9 cellular contexts compared by ENCODE assay signal in genomic region chr4:37666625-37667071, GRCh38. TPM values are rescaled to one million over a fixed set of nuclear protein-coding genes. Genes with fewer than 3 reads are reported as not detected.
DNase-seq lines count a peak whose midpoint lies in the region; ATAC-seq and TF ChIP-seq lines count a peak whose summit lies in the region.
"Had no signal": no experiment of that assay in that cellular context is flagged by ENCODE, and none has a peak within 500 bp of the region (broad histone marks: within the 10 kb centered on the region; RNA-seq: fewer than 3 reads in every experiment).

No MANE protein-coding gene starts in this region.

- peak overlapping the region; percentile 19 for H3K27ac ChIP-seq in PC-3 (ENCODE audit: low read length)
- H3K27ac ChIP-seq in cingulate gyrus (ENCODE audit: low read depth, low read length) = peak overlapping the region; percentile 6
- no peak overlapping the region for H3K27ac ChIP-seq in neural progenitor cell
- H3K27ac ChIP-seq: VCaP had no signal

- H3K4me3 ChIP-seq in PC-3 (ENCODE audit: low read length) = no peak overlapping the region
- no peak overlapping the region for H3K4me3 ChIP-seq in mucosa of descending colon
- no peak overlapping the region for H3K4me3 ChIP-seq in neural progenitor cell

- H3K4me1 ChIP-seq in PC-3 (ENCODE audit: insufficient read depth, low read length) = peaks cover 18% of the 10 kb centered on the region
- H3K4me1 ChIP-seq in mucosa of descending colon (ENCODE audit: low read depth) = peaks cover 41% of the 10 kb centered on the region
- H3K4me1 ChIP-seq in neural progenitor cell = peaks cover 42% of the 10 kb centered on the region

- intact Hi-C loops in PC-3 (cut with micrococcal nuclease) (no loop called here), mucosa of descending colon (cut with DNase I, micrococcal nuclease) (no loop called here)

- peaks cover 53% of the 10 kb centered on the region for H3K4me1 Mint-ChIP-seq in neural progenitor cell

- H2AFZ ChIP-seq in PC-3 (ENCODE audit: low read length) (no peak overlapping the region), neural progenitor cell (replicated peaks) (no peak overlapping the region)

- CTCF ChIA-PET in PC-3 (lab: Charles Lee) = no interaction called here

- DNase-seq in SKM-1 treated with dmso at 0.1 percent for 144 hours (lab: John Stamatoyannopoulos, UW; ENCODE audit: unreplicated experiment) (peak; percentile 32), SKM-1 (lab: John Stamatoyannopoulos, UW; ENCODE audit: unreplicated experiment) (no peak), PC-3 (peak; percentile 84), mucosa of descending colon (peak in 1 of 3 donors; percentile 50), neural progenitor cell (ENCODE audit: low spot score) (no peak)

- H3K27ac Mint-ChIP-seq in neural progenitor cell = no peak overlapping the region

- no peaks in the 10 kb centered on the region for H3K9me3 ChIP-seq in PC-3 (ENCODE audit: low read length)
- H3K9me3 ChIP-seq in mucosa of descending colon = no peaks in the 10 kb centered on the region
- peaks cover 2% of the 10 kb centered on the region for H3K9me3 ChIP-seq in neural progenitor cell (ENCODE audit: low read depth)

- H3F3A ChIP-seq in PC-3 (ENCODE audit: low read length, unreplicated experiment) (no peaks in the 10 kb centered on the region), neural progenitor cell (ENCODE audit: low read depth) (peaks cover 7% of the 10 kb centered on the region)

- TF ChIP-seq CTCF in PC-3 (conservative IDR thresholded peaks at IDR 0.05; ENCODE audit: low read depth, low read length) = 0 out of 2 replicates have a peak, but pooled peaks have one; percentile 16
- TF ChIP-seq CTCF in mucosa of descending colon (IDR thresholded peaks at IDR 0.05) = no peak
- no peak for TF ChIP-seq CTCF in neural progenitor cell (IDR thresholded peaks at IDR 0.05)

- no peaks in the 10 kb centered on the region for H3K9me2 ChIP-seq in PC-3 (replicated peaks; ENCODE audit: low read length)

- BruUV-seq in PC-3 (replicated peaks; lab: Mats Ljungman, UMichigan) = no TSS peak

- H3K79me2 ChIP-seq in PC-3 (ENCODE audit: low read length) (no peaks in the 10 kb centered on the region), neural progenitor cell (ENCODE audit: low read depth) (peaks cover 10% of the 10 kb centered on the region)

- peaks cover 10% of the 10 kb centered on the region for H3K9me3 Mint-ChIP-seq in neural progenitor cell

- H3K4me3 Mint-ChIP-seq in neural progenitor cell = no peak overlapping the region

- peaks cover 11% of the 10 kb centered on the region for H3K36me3 Mint-ChIP-seq in neural progenitor cell

- H3K4me2 ChIP-seq in PC-3 (ENCODE audit: low read length) (peak overlapping the region; percentile 33; the same call in 1 of the 2 replicates), neural progenitor cell (no peak overlapping the region)

- H3K27me3 Mint-ChIP-seq in neural progenitor cell (ENCODE audit: insufficient read depth, low read depth) = no peaks in the 10 kb centered on the region

- H3K36me3 ChIP-seq in PC-3 (ENCODE audit: low read depth, low read length) (no peaks in the 10 kb centered on the region), mucosa of descending colon (ENCODE audit: low read depth) (no peaks in the 10 kb centered on the region), neural progenitor cell (no peaks in the 10 kb centered on the region)

- H3K9ac ChIP-seq in PC-3 (ENCODE audit: low read length) = no peak overlapping the region
- no peak overlapping the region for H3K9ac ChIP-seq in neural progenitor cell

- H3K27me3 ChIP-seq in PC-3 (ENCODE audit: low read length) = no peaks in the 10 kb centered on the region
- H3K27me3 ChIP-seq in neural progenitor cell = no peaks in the 10 kb centered on the region

- POLR2A ChIA-PET in PC-3 (lab: Charles Lee; ENCODE audit: unreplicated experiment) = interaction anchor here (0.6 kb wide), 1 partner anchor 13 kb away, joined by 3 read pairs; no protein-coding TSS in a partner anchor

- ATAC-seq in PC-3 (peak; percentile 79), mucosa of descending colon (peak; percentile 93), GM21786 (IDR thresholded peaks at IDR 0.05; ENCODE audit: unreplicated experiment) (no peak), HG03439 (IDR thresholded peaks at IDR 0.05; ENCODE audit: unreplicated experiment) (no peak)

- H4K20me1 ChIP-seq in PC-3 (ENCODE audit: low read length) (no peaks in the 10 kb centered on the region), neural progenitor cell (ENCODE audit: low read depth) (peaks cover 27% of the 10 kb centered on the region)

RNA-seq across cellular contexts. Expression of gene RELL1, which starts 19.5 kb away (rescaled TPM):
- total RNA-seq in PC-3 (2014; rRNA removed) (14.6 and 19.5 TPM in 2 replicates), mucosa of descending colon (10 to 100 TPM; 50.5 to 75.2 (median 68.8) TPM), neural progenitor cell (ENCODE audit: low replicate concordance) (12.1 and 17.5 TPM in 2 replicates)

Comparison
In these comparisons a context has a peak if more than half of its experiments do, and no peak if none do; other contexts are left out.
1. DNase-seq: peak in SKM-1 treated with dmso at 0.1 percent for 144 hours (single experiment) and PC-3 (single experiment); none in SKM-1 (single experiment) and neural progenitor cell (single experiment).
2. ATAC-seq: peak in PC-3 (single experiment) and mucosa of descending colon (single experiment); none in GM21786 (single experiment) and HG03439 (single experiment).